ENCODE assay signal across 8 cellular contexts in genomic region chr9:127423934-127424668, GRCh38. TPM values are rescaled to one million over a fixed set of nuclear protein-coding genes. Genes with fewer than 3 reads are reported as not detected.
DNase-seq lines count a peak whose midpoint lies in the region; ATAC-seq, FAIRE-seq and TF ChIP-seq lines count a peak whose summit lies in the region.

Gene ZNF79 (plus strand): TSS chr9:127424382. CDS start chr9:127424788, 406 bp downstream.

- no peak for TF ChIP-seq EP300 in H1 (IDR thresholded peaks at IDR 0.05; ENCODE audit: borderline replicate concordance in 1 of 2, low read depth in 2 of 2, low read length in 2 of 2)

- H3K36me3 ChIP-seq in HUES6 (ENCODE audit: control insufficient read depth, insufficient read depth, low read length): peaks cover 13% of the 10 kb centered on the region
- peaks cover 18% of the 10 kb centered on the region for H3K36me3 ChIP-seq in NT2/D1 (ENCODE audit: insufficient read depth, insufficient read length, low read length)
- peaks cover 0 to 6% (median 0%) of the 10 kb centered on the region in 4 experiments; a peak in 3 of 8 replicates for H3K36me3 ChIP-seq in H1 (ENCODE audit: control insufficient read depth in 2 of 4, insufficient read depth in 4 of 4, low read length in 3 of 4)
- peaks cover 10 to 16% of the 10 kb centered on the region in 2 experiments for H3K36me3 ChIP-seq in mesenchymal stem cell (ENCODE audit: control insufficient read depth in 1 of 2, insufficient read depth in 2 of 2, low read depth in 1 of 2, low read length in 2 of 2)

- no peak for FAIRE-seq in H1 (lab: Jason Lieb, UNC)

- peak within 1 kb of the TSS; percentile 85 for H3K9ac ChIP-seq in HUES6 (ENCODE audit: low read length)
- H3K9ac ChIP-seq in NT2/D1 (ENCODE audit: insufficient read length, low read depth): peak within 1 kb of the TSS; percentile 95
- peak within 1 kb of the TSS; percentile 78 to 90 (median 88) for H3K9ac ChIP-seq in H1 (replicated peaks in 1 of 4; ENCODE audit: extremely low read depth in 1 of 4, low read depth in 3 of 4, low read length in 3 of 4)
- peak within 1 kb of the TSS; percentile 98 for H3K9ac ChIP-seq in mesenchymal stem cell (ENCODE audit: low read length)

- 0 out of 2 replicates have a peak within 1 kb of the TSS, but pooled peaks have one; percentile 86 for H2BK20ac ChIP-seq in H1 (ENCODE audit: low read length)

- H3K14ac ChIP-seq in H1 (ENCODE audit: insufficient read length) (no peak within 1 kb of the TSS), mesenchymal stem cell (ENCODE audit: low read length in 2 of 2) (no peak within 1 kb of the TSS)

- H3K9me3 ChIP-seq in HUES6 (ENCODE audit: control insufficient read depth, insufficient read depth, low read depth, low read length) (no peaks in the 10 kb centered on the region), NT2/D1 (ENCODE audit: insufficient read depth, low read length) (no peaks in the 10 kb centered on the region), H1 (ENCODE audit: insufficient read depth in 2 of 2, low read depth in 1 of 2, low read length in 1 of 2) (no peaks in the 10 kb centered on the region), mesenchymal stem cell (ENCODE audit: control insufficient read depth, low read length) (no peaks in the 10 kb centered on the region)

- H4K91ac ChIP-seq in H1 (replicated peaks; ENCODE audit: insufficient read length, low read length) (peak within 1 kb of the TSS; percentile 91), mesenchymal stem cell (ENCODE audit: low read length) (peak within 1 kb of the TSS; percentile 43)

- H3K27me3 Mint-ChIP-seq in Calu3 (ENCODE audit: unreplicated experiment): no peaks in the 10 kb centered on the region

- no peak within 1 kb of the TSS for H2BK120ac ChIP-seq in H1 (replicated peaks; ENCODE audit: low read depth, low read length)
- H2BK120ac ChIP-seq in mesenchymal stem cell (ENCODE audit: low read depth, low read length): peak within 1 kb of the TSS; percentile 51

- peak within 1 kb of the TSS; percentile 98 for H3K27ac ChIP-seq in HUES6 (ENCODE audit: low read depth, low read length)
- peak within 1 kb of the TSS; percentile 94 for H3K27ac ChIP-seq in H1 (ENCODE audit: low read depth, low read length)
- H3K27ac ChIP-seq in mesenchymal stem cell (ENCODE audit: low read length, poor library complexity, severe bottlenecking): peak within 1 kb of the TSS; percentile 94

- peak within 1 kb of the TSS; percentile 81; the same call in 1 of the 2 replicates for H2BK12ac ChIP-seq in H1 (ENCODE audit: low read depth, low read length)
- H2BK12ac ChIP-seq in mesenchymal stem cell (ENCODE audit: low read length in 2 of 2): peak within 1 kb of the TSS in 1 of 2 experiments; percentile 15

- peaks cover 4% of the 10 kb centered on the region; the same call in 1 of the 2 replicates for H3K4me1 ChIP-seq in HUES6 (ENCODE audit: control insufficient read depth, insufficient read depth, low read length)
- H3K4me1 ChIP-seq in NT2/D1 (ENCODE audit: insufficient read depth, insufficient read length): peaks cover 9% of the 10 kb centered on the region
- H3K4me1 ChIP-seq in H1 (replicated peaks in 1 of 4; ENCODE audit: control insufficient read depth in 3 of 4, insufficient read depth in 4 of 4, low read length in 3 of 4): peaks cover 0 to 12% (median 6%) of the 10 kb centered on the region in 4 experiments; a peak in 5 of 7 replicates
- peaks cover 9% of the 10 kb centered on the region for H3K4me1 ChIP-seq in mesenchymal stem cell (ENCODE audit: control insufficient read depth, insufficient read depth, low read depth, low read length)

- peak; percentile 80 to 92 for TF ChIP-seq POLR2A in H1 (IDR thresholded peaks at IDR 0.05; ENCODE audit: control extremely low read depth in 1 of 2, low read depth in 2 of 2, low read length in 2 of 2)

- peak within 1 kb of the TSS; percentile 99 for H3K4me3 Mint-ChIP-seq in Calu3 (ENCODE audit: low read depth, unreplicated experiment)

- peak; percentile 88 for DNase-seq in Calu3
- DNase-seq in NT2/D1 (ENCODE audit: low read depth, low spot score): peak; percentile 93
- DNase-seq in activated CD8-positive, alpha-beta memory T cell treated with anti-CD3 and anti-CD28 coated beads for 48 hours (ENCODE audit: low read depth in 2 of 3, low spot score in 2 of 3): peak; percentile 85 to 88 (median 87)
- DNase-seq in H1 (ENCODE audit: low read depth in 1 of 2, low spot score in 2 of 2): peak; percentile 82 to 95
- DNase-seq in mesenchymal stem cell: peak; percentile 94
- peak; percentile 88 for DNase-seq in stimulated activated CD8-positive, alpha-beta memory T cell treated with anti-CD3 and anti-CD28 coated beads, Interleukin-12 subunit alpha, Interleukin-12 subunit beta, amount 100 ng/mL, for 1 hour (ENCODE audit: low read depth)

- H4K20me1 ChIP-seq in H1 (replicated peaks in 1 of 2; ENCODE audit: control insufficient read depth in 1 of 2, insufficient read depth in 2 of 2, low read length in 2 of 2): peaks cover 0 to 6% of the 10 kb centered on the region in 2 experiments

- H2AK5ac ChIP-seq in H1 (ENCODE audit: low read depth, low read length): no peak within 1 kb of the TSS
- H2AK5ac ChIP-seq in mesenchymal stem cell (ENCODE audit: low read length, severe bottlenecking): no peak within 1 kb of the TSS

- H3K56ac ChIP-seq in H1 (replicated peaks; ENCODE audit: insufficient read length, low read depth, low read length): peak within 1 kb of the TSS; percentile 93

- H4K8ac ChIP-seq in H1 (ENCODE audit: extremely low read depth, insufficient read depth, low read length): peak within 1 kb of the TSS; percentile 63
- peak within 1 kb of the TSS; percentile 94 for H4K8ac ChIP-seq in mesenchymal stem cell (ENCODE audit: low read length)

- POLR2A ChIA-PET in H1 (lab: Charles Lee; ENCODE audit: partially characterized antibody): interaction anchor here (0.7 to 6.3 kb wide), 21 partner anchors 9 to 302 kb away, joined by 3 to 59 read pairs (median 4); partner anchors contain the start of genes LRSAM1, RPL12, SLC2A8 and TTC16

- peaks cover 21% of the 10 kb centered on the region for H3K36me3 Mint-ChIP-seq in Calu3 (ENCODE audit: insufficient read depth, unreplicated experiment)

- H3K18ac ChIP-seq in H1 (ENCODE audit: extremely low read depth, low read length) (peak within 1 kb of the TSS; percentile 98), mesenchymal stem cell (ENCODE audit: low read depth in 1 of 2, low read length in 2 of 2) (peak within 1 kb of the TSS; percentile 73 to 84)

- intact Hi-C loops in Calu3 (cut with micrococcal nuclease; ENCODE audit: unreplicated experiment): no loop called here

- 1% methylated on average over 54 of the region's 54 CpGs; no CpG with 5 or more reads in 1 of the 2 experiments for WGBS in H1 (ENCODE audit: extremely low coverage in 1 of 2, insufficient coverage in 1 of 2, insufficient read length in 1 of 2, insufficient replicate concordance in 2 of 2, low coverage in 1 of 2, low lambda C conversion rate in 2 of 2, missing lambda C conversion rate in 1 of 2), 2 experiments
- WGBS in mesenchymal stem cell: under 1% methylated on average over 54 of the region's 54 CpGs

- ATAC-seq in GM21447 (IDR thresholded peaks at IDR 0.05; ENCODE audit: unreplicated experiment): peak; percentile 81

- H3K9me3 Mint-ChIP-seq in Calu3 (ENCODE audit: low read depth, unreplicated experiment): no peaks in the 10 kb centered on the region

- no peak for TF ChIP-seq CTCF in Calu3 (IDR thresholded peaks at IDR 0.05; ENCODE audit: unreplicated experiment)
- no peak for TF ChIP-seq CTCF in H1 (IDR thresholded peaks at IDR 0.05; ENCODE audit: control extremely low read depth in 1 of 3, insufficient read depth in 1 of 3, low read depth in 1 of 3, low read length in 3 of 3)

- H3K27ac Mint-ChIP-seq in Calu3 (ENCODE audit: unreplicated experiment): peak within 1 kb of the TSS; percentile 93

- peaks cover 13% of the 10 kb centered on the region for H3K23me2 ChIP-seq in H1 (ENCODE audit: low read depth, low read length)

- H3K4me2 ChIP-seq in H1 (ENCODE audit: insufficient read depth in 1 of 2, low read depth in 2 of 2, low read length in 2 of 2) (peak within 1 kb of the TSS; percentile 58 to 74), mesenchymal stem cell (ENCODE audit: low read length, poor library complexity, severe bottlenecking) (peak within 1 kb of the TSS; percentile 89)

- H3K4ac ChIP-seq in H1 (replicated peaks; ENCODE audit: insufficient read length, low read depth, low read length) (peak within 1 kb of the TSS; percentile 81), mesenchymal stem cell (ENCODE audit: low read depth in 1 of 2, low read length in 2 of 2) (peak within 1 kb of the TSS in 1 of 2 experiments; percentile 76)

- H3K4me3 ChIP-seq in HUES6 (ENCODE audit: low read depth, low read length) (peak within 1 kb of the TSS; percentile 83), NT2/D1 (ENCODE audit: insufficient read length, low read depth) (peak within 1 kb of the TSS; percentile 91), H1 (ENCODE audit: extremely low read depth in 1 of 4, insufficient read depth in 2 of 4, low read depth in 3 of 4, low read length in 4 of 4) (peak within 1 kb of the TSS; percentile 87 to 96 (median 94)), mesenchymal stem cell (ENCODE audit: insufficient read depth in 1 of 2, low read depth in 1 of 2, low read length in 2 of 2) (peak within 1 kb of the TSS; percentile 83 to 100)

- H3K79me1 ChIP-seq in H1 (ENCODE audit: low read depth, low read length) (peaks cover 3% of the 10 kb centered on the region), mesenchymal stem cell (replicated peaks; ENCODE audit: low read length, poor library complexity, severe bottlenecking) (peaks cover 22% of the 10 kb centered on the region)

- no peak for TF ChIP-seq RAD21 in H1 (IDR thresholded peaks at IDR 0.05 in 1 of 2, conservative IDR thresholded peaks at IDR 0.05 in 1 of 2; ENCODE audit: low read depth in 2 of 2, low read length in 2 of 2)

- no peaks in the 10 kb centered on the region for H3K27me3 ChIP-seq in HUES6 (ENCODE audit: control insufficient read depth, insufficient read depth, low read length)
- H3K27me3 ChIP-seq in NT2/D1 (ENCODE audit: insufficient read depth, insufficient read length): no peaks in the 10 kb centered on the region
- no peaks in the 10 kb centered on the region for H3K27me3 ChIP-seq in H1 (replicated peaks in 1 of 4; ENCODE audit: control insufficient read depth in 3 of 4, extremely low read depth in 1 of 4, insufficient read depth in 3 of 4, low read length in 3 of 4)
- H3K27me3 ChIP-seq in mesenchymal stem cell (ENCODE audit: control insufficient read depth in 1 of 2, insufficient read depth in 1 of 2, low read length in 2 of 2): peaks cover 0 to 3% of the 10 kb centered on the region in 2 experiments

- peaks cover 7 to 44% of the 10 kb centered on the region in 2 experiments for H3K79me2 ChIP-seq in H1 (ENCODE audit: control insufficient read depth in 1 of 2, insufficient read depth in 2 of 2, low read length in 2 of 2)

- no TSS peak for BruUV-seq in Calu3 (replicated peaks; lab: Mats Ljungman, UMichigan)

- H3K4me1 Mint-ChIP-seq in Calu3 (ENCODE audit: low read depth, unreplicated experiment): peaks cover 8% of the 10 kb centered on the region

- peak within 1 kb of the TSS; percentile 88 for H2AFZ ChIP-seq in H1 (ENCODE audit: low read length)
- H2AFZ ChIP-seq in mesenchymal stem cell (ENCODE audit: low read depth, low read length): peak within 1 kb of the TSS; percentile 75

- H2BK5ac ChIP-seq in H1 (ENCODE audit: low read depth, low read length) (peak within 1 kb of the TSS; percentile 93), mesenchymal stem cell (ENCODE audit: low read depth, low read length, poor library complexity, severe bottlenecking) (peak within 1 kb of the TSS; percentile 88)

- peak within 1 kb of the TSS; percentile 98 for H4K5ac ChIP-seq in H1 (ENCODE audit: insufficient read length, low read depth, low read length)

- CTCF ChIA-PET in Calu3 (lab: Charles Lee): interaction anchor here (0.6 kb wide), 1 partner anchor 594 kb away, joined by 3 read pairs; no protein-coding TSS in a partner anchor
- CTCF ChIA-PET in H1 (lab: Charles Lee; ENCODE audit: partially characterized antibody): interaction anchor here (0.6 to 1.9 kb wide), 8 partner anchors 13 to 509 kb away, joined by 3 to 7 read pairs (median 3); partner anchors contain the start of genes RALGPS1 and SLC2A8

- H3K23ac ChIP-seq in H1 (ENCODE audit: insufficient read length) (no peak within 1 kb of the TSS), mesenchymal stem cell (ENCODE audit: low read length in 2 of 2) (peak within 1 kb of the TSS in 1 of 2 experiments; percentile 2)

- H2BK15ac ChIP-seq in H1 (ENCODE audit: low read length): 0 out of 2 replicates have a peak within 1 kb of the TSS, but pooled peaks have one; percentile 61
- H2BK15ac ChIP-seq in mesenchymal stem cell (ENCODE audit: low read depth, poor library complexity, severe bottlenecking): no peak within 1 kb of the TSS

RNA-seq across cellular contexts. Expression of gene ZNF79, which starts in this region (rescaled TPM):
- total RNA-seq in Calu3 (2022): 7.0 and 7.1 TPM in 2 replicates
- total RNA-seq in H1 (2021; fragmentation: NEBNext Ultra II Directional; extraction: Animal tissue kit (Norgen Biotek cat#: 25700)): 7.4 and 7.6 TPM in 2 replicates
- polyA plus RNA-seq in H1 (2011; rRNA removed): 2.4 and 2.7 TPM in 2 replicates
- polyA plus RNA-seq in H1 (2011; cell fraction: cytosol; rRNA removed): 3.0 TPM
- polyA plus RNA-seq in H1 (2011; cell fraction: nucleus; rRNA removed): 4.6 TPM
- 3.8 to 4.6 TPM (median 4.2 TPM) in 4 replicates for polyA plus RNA-seq in H1 (2012, experiment 1 of 2)
- 0.77 TPM for polyA plus RNA-seq in H1 (2012, experiment 2 of 2)
- 1.8 TPM for polyA plus RNA-seq in H1 (2013, experiment 1 of 2)
- polyA plus RNA-seq in H1 (2013, experiment 2 of 2): 2.0 TPM
- 20.6 and 21.1 TPM in 2 replicates for polyA minus RNA-seq in H1 (2011; rRNA and poly(A)+ RNA removed)
- 6.9 TPM for polyA minus RNA-seq in H1 (2011; cell fraction: cytosol; rRNA and poly(A)+ RNA removed)
- polyA minus RNA-seq in H1 (2011; cell fraction: nucleus; rRNA and poly(A)+ RNA removed): 18.3 TPM
- 3.0 TPM for polyA plus RNA-seq in mesenchymal stem cell (2013, experiment 1 of 2)
- polyA plus RNA-seq in mesenchymal stem cell (2013, experiment 2 of 2): 3.0 TPM

Comparison
In these comparisons a context has a peak if more than half of its experiments do, and no peak if none do; other contexts are left out.
1. Peak in every context shown above with its lines: DNase-seq, ATAC-seq, H3K4me3 ChIP-seq and H3K27ac ChIP-seq.